In the genomic region with DNA sequence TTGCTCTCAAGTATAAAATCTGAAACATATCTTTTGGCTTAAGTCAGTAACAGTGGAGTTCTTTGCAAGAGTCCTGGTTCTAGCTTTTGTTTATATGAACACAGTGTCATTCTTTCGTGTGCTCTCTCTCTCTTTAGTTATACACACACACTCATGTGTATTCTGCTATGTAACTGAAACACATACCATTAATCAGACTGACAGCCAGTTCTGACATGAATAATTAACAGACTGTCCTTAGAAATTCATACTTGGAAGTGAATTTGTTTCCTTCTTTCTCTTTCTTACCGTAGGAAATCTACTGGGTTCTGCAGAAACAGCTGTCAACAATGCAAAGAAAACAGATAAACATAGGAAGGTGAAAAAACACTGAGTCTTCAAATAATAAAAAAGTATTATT, we compare ENCODE assay signal across 16 cellular contexts.
"Had no signal": no experiment of that assay in that cellular context is flagged by ENCODE, and none has a peak within 500 bp of the region (broad histone marks: within the 10 kb centered on the region; RNA-seq: fewer than 3 reads in every experiment).

No MANE protein-coding gene starts in this region.

- H3K4me3 ChIP-seq: colonic mucosa, esophagus squamous epithelium, lower lobe of right lung, pancreas had no signal

- FAIRE-seq: pancreas, urothelium cell line had no signal

- H3K27ac ChIP-seq: colonic mucosa, esophagus squamous epithelium, foreskin keratinocyte, lower lobe of right lung had no signal

- DNase-seq: activated CD4-positive, CD25-positive, alpha-beta regulatory T cell treated with anti-CD3 and anti-CD28 coated beads, Interleukin-2, amount 50 U/mL, for 72 hours; activated naive CD4-positive, alpha-beta T cell treated with Interleukin-2 at 50 U/mL for 16 hours; activated T-cell treated with anti-CD3 and anti-CD28 coated beads for 4 hours; colonic mucosa; esophagus squamous epithelium; foreskin keratinocyte; immature natural killer cell; left cardiac atrium; lower lobe of right lung; midbrain; pancreas; stimulated activated CD4-positive, alpha-beta T cell treated with anti-CD3 and anti-CD28 coated beads, Interleukin-12 subunit alpha, Interleukin-12 subunit beta, amount 100 ng/mL, for 4 hours; T-helper 1 cell; T1000 had no signal

- H3K4me1 ChIP-seq: colonic mucosa had no signal

- H3K27me3 ChIP-seq: colonic mucosa, esophagus squamous epithelium, foreskin keratinocyte, pancreas had no signal

- H3K36me3 ChIP-seq: colonic mucosa had no signal

- ATAC-seq: foreskin keratinocyte; left cardiac atrium; lower lobe of right lung; pancreas; stimulated activated effector memory CD8-positive, alpha-beta T cell treated with anti-CD3 and anti-CD28 coated beads, Interleukin-12 subunit alpha, Interleukin-12 subunit beta, amount 100 ng/mL, for 72 hours had no signal

- H3K9me3 ChIP-seq: colonic mucosa, esophagus squamous epithelium, lower lobe of right lung, pancreas had no signal
